6 cellular contexts compared by ENCODE assay signal in the genomic region with DNA sequence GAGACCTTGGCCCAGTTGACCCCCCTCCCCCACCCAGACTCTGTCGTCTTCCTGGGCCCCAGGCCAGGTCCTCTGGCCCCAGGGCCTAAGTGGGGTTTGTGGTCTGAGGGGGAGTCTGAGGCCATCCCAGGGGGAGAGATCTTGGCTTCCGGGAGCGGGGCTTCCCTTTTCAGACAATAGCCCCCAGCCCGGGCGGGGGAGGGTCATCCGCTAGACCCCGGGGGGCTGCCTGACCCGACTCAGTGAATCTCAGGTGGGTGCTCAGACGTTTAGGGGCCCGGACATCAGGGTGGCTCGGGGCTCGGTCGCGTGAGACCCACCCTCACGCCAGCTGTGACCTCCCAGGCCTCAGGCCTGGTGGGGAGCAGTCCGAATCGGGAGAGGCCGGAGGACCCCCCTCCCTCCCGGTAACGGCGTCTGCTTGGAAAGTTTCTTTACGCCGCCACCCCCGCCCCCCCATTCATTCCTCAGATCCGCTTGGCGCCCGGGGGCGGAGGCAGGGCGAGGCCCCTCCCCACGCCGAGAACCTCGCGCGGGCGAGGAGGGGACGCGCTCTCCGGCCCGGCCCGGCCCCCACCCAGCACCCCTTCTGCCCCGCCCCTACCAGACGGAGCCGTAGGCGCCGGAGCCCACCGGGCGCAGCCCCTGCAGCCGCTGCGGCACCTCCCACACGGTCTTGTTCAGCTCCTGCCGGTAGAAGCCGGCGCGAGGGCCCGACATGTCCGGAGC. TPM values are rescaled to one million over a fixed set of nuclear protein-coding genes. Genes with fewer than 3 reads are reported as not detected.
DNase-seq lines count a peak whose midpoint lies in the region; ATAC-seq lines count a peak whose summit lies in the region.

No MANE protein-coding gene starts in this region.

- H3K27me3 Mint-ChIP-seq in IgD-negative memory B cell, result peaks cover 5% of the 10 kb centered on the region
- no peaks in the 10 kb centered on the region for H3K27me3 Mint-ChIP-seq in activated naive CD4-positive, alpha-beta T cell treated with anti-CD3 and anti-CD28 coated beads, Interleukin-2, amount 50 U/mL, for 24 hours
- H3K27me3 Mint-ChIP-seq in memory B cell, result peaks cover 5% of the 10 kb centered on the region

- H3K4me1 Mint-ChIP-seq in IgD-negative memory B cell, result peaks cover 0 to 4% (median 2%) of the 10 kb centered on the region in 3 donors
- H3K4me1 Mint-ChIP-seq in activated naive CD4-positive, alpha-beta T cell treated with anti-CD3 and anti-CD28 coated beads, Interleukin-2, amount 50 U/mL, for 24 hours, result peaks cover 9% of the 10 kb centered on the region
- H3K4me1 Mint-ChIP-seq in memory B cell, result peaks cover 15% of the 10 kb centered on the region

- H3K27ac Mint-ChIP-seq in IgD-negative memory B cell, result peak overlapping the region in 1 of 3 donors; percentile 48
- H3K27ac Mint-ChIP-seq in activated naive CD4-positive, alpha-beta T cell treated with anti-CD3 and anti-CD28 coated beads, Interleukin-2, amount 50 U/mL, for 24 hours, result no peak overlapping the region
- no peak overlapping the region for H3K27ac Mint-ChIP-seq in memory B cell

- H3K4me3 Mint-ChIP-seq in IgD-negative memory B cell (peak overlapping the region; percentile 64 to 85 (median 76)), memory B cell (peak overlapping the region; percentile 59)
- H3K4me3 Mint-ChIP-seq in activated naive CD4-positive, alpha-beta T cell treated with anti-CD3 and anti-CD28 coated beads, Interleukin-2, amount 50 U/mL, for 24 hours, result peak overlapping the region; percentile 30

- ATAC-seq in memory B cell (ENCODE audit: low read depth), result peak; percentile 46
- no peak for ATAC-seq in GM21526 (IDR thresholded peaks at IDR 0.05; ENCODE audit: low FRiP score, unreplicated experiment)

- peak; percentile 58 for DNase-seq in AG20443 (ENCODE audit: low spot score)
- DNase-seq in memory B cell (ENCODE audit: low spot score in 2 of 2), result no peak
- no peak for DNase-seq in NCI-H187 treated with DMSO at 0.1 percent for 48 hours (lab: John Stamatoyannopoulos, UW)

- H3K36me3 Mint-ChIP-seq in IgD-negative memory B cell (no peaks in the 10 kb centered on the region), memory B cell (no peaks in the 10 kb centered on the region)
- no peaks in the 10 kb centered on the region for H3K36me3 Mint-ChIP-seq in activated naive CD4-positive, alpha-beta T cell treated with anti-CD3 and anti-CD28 coated beads, Interleukin-2, amount 50 U/mL, for 24 hours

- H3K9me3 Mint-ChIP-seq in IgD-negative memory B cell (no peaks in the 10 kb centered on the region), memory B cell (no peaks in the 10 kb centered on the region)
- H3K9me3 Mint-ChIP-seq in activated naive CD4-positive, alpha-beta T cell treated with anti-CD3 and anti-CD28 coated beads, Interleukin-2, amount 50 U/mL, for 24 hours, result no peaks in the 10 kb centered on the region

RNA-seq across cellular contexts. Expression of a gene that starts 0.4 kb away (rescaled TPM):
- polyA plus RNA-seq in IgD-negative memory B cell, result 0.59 TPM

RNA-seq across cellular contexts. Expression of a gene that starts 8.3 kb away (rescaled TPM):
- 0.94 TPM for polyA plus RNA-seq in IgD-negative memory B cell

RNA-seq across cellular contexts. Expression of a gene that starts 18.7 kb away (rescaled TPM):
- 8.6 TPM for polyA plus RNA-seq in IgD-negative memory B cell

RNA-seq across cellular contexts. Expression of a gene that starts 24.9 kb away (rescaled TPM):
- polyA plus RNA-seq in IgD-negative memory B cell, result 17.0 TPM

RNA-seq across cellular contexts. Expression of a gene that starts 37.7 kb away (rescaled TPM):
- polyA plus RNA-seq in IgD-negative memory B cell, result 2.7 TPM
